9 cellular contexts compared by ENCODE assay signal in genomic region chr21:36966846-36967657, GRCh38. TPM values are rescaled to one million over a fixed set of nuclear protein-coding genes. Genes with fewer than 3 reads are reported as not detected.
DNase-seq lines count a peak whose midpoint lies in the region; ATAC-seq, FAIRE-seq and TF ChIP-seq lines count a peak whose summit lies in the region.
"Had no signal": no experiment of that assay in that cellular context is flagged by ENCODE, and none has a peak within 500 bp of the region (broad histone marks: within the 10 kb centered on the region; RNA-seq: fewer than 3 reads in every experiment).

No MANE protein-coding gene starts in this region.

- H3K27ac ChIP-seq in esophagus muscularis mucosa (replicated peaks in 1 of 4) (peak overlapping the region; percentile 79 to 91 (median 90)), pancreas (peak overlapping the region; percentile 35 to 84 (median 74))
- H3K27ac ChIP-seq: neutrophil had no signal

- peaks cover 2% of the 10 kb centered on the region for H3K36me3 Mint-ChIP-seq in activated CD8-positive, alpha-beta memory T cell treated with anti-CD3 and anti-CD28 coated beads, Interleukin-2, amount 10 ng/mL, durations not matched to agents 7 days and 5 days

- H3K4me1 ChIP-seq in esophagus muscularis mucosa (peaks cover 0 to 20% (median 15%) of the 10 kb centered on the region in 4 donors), pancreas (no peaks in the 10 kb centered on the region)

- TF ChIP-seq POLR2A in esophagus muscularis mucosa (IDR thresholded peaks at IDR 0.05; ENCODE audit: low read depth) = no peak

- peak overlapping the region; percentile 73 to 85 (median 79) for H3K4me3 ChIP-seq in esophagus muscularis mucosa
- peak overlapping the region; percentile 33 to 81 (median 63) for H3K4me3 ChIP-seq in pancreas

- H3K27me3 ChIP-seq in esophagus muscularis mucosa (no peaks in the 10 kb centered on the region), pancreas (no peaks in the 10 kb centered on the region)

- no peak for TF ChIP-seq EP300 in esophagus muscularis mucosa (IDR thresholded peaks at IDR 0.05)

- DNase-seq in activated CD8-positive, alpha-beta memory T cell treated with anti-CD3 and anti-CD28 coated beads, Interleukin-2, amount 10 ng/mL, durations not matched to agents 7 days and 5 days = no peak
- no peak for DNase-seq in activated CD8-positive, alpha-beta memory T cell treated with anti-CD3 and anti-CD28 coated beads, Interleukin-2, amount 50 U/mL, for 48 hours
- DNase-seq in SK-N-DZ (ENCODE audit: low spot score) = peak; percentile 65
- no peak for DNase-seq in esophagus muscularis mucosa (ENCODE audit: extremely low spot score)
- DNase-seq in pancreas = no peak
- no peak for DNase-seq in KG1 (lab: John Stamatoyannopoulos, UW)

- H3K4me1 Mint-ChIP-seq in activated CD8-positive, alpha-beta memory T cell treated with anti-CD3 and anti-CD28 coated beads, Interleukin-2, amount 10 ng/mL, durations not matched to agents 7 days and 5 days = peaks cover 21% of the 10 kb centered on the region

- H3K27ac Mint-ChIP-seq in activated CD8-positive, alpha-beta memory T cell treated with anti-CD3 and anti-CD28 coated beads, Interleukin-2, amount 10 ng/mL, durations not matched to agents 7 days and 5 days = peak overlapping the region; percentile 76

- no peak for FAIRE-seq in pancreas (lab: Jason Lieb, UNC)

- CTCF ChIA-PET in activated CD8-positive, alpha-beta memory T cell treated with anti-CD3 and anti-CD28 coated beads, Interleukin-2, amount 10 ng/mL, durations not matched to agents 7 days and 5 days (lab: Charles Lee) = interaction anchor here (0.9 to 4.2 kb wide), 6 partner anchors 10 to 597 kb away, joined by 3 to 22 read pairs (median 8); partner anchors contain the start of gene RIPPLY3

- H3K4me3 Mint-ChIP-seq in activated CD8-positive, alpha-beta memory T cell treated with anti-CD3 and anti-CD28 coated beads, Interleukin-2, amount 10 ng/mL, durations not matched to agents 7 days and 5 days = peak overlapping the region; percentile 70

- H3K9me3 ChIP-seq in esophagus muscularis mucosa (no peaks in the 10 kb centered on the region), pancreas (no peaks in the 10 kb centered on the region)
- H3K9me3 ChIP-seq: neutrophil had no signal

- intact Hi-C loops in esophagus muscularis mucosa (cut with DNase I) = loop anchor here (2.0 to 10.0 kb wide), 2 partner anchors 24 to 108 kb away; partner anchors contain the start of genes PIGP and TTC3
- intact Hi-C loops in pancreas (cut with DNase I) = no loop called here

- no peak for ATAC-seq in activated CD8-positive, alpha-beta memory T cell treated with anti-CD3 and anti-CD28 coated beads, Interleukin-2, amount 10 ng/mL, durations not matched to agents 7 days and 5 days
- ATAC-seq in HG02981 (IDR thresholded peaks at IDR 0.05; ENCODE audit: unreplicated experiment) (peak; percentile 12), pancreas (peak; percentile 23 to 43 (median 34)), esophagus mucosa (no peak)

- TF ChIP-seq CTCF in esophagus muscularis mucosa (IDR thresholded peaks at IDR 0.05) (no peak), pancreas (IDR thresholded peaks at IDR 0.05) (no peak)

- H3K9me3 Mint-ChIP-seq in activated CD8-positive, alpha-beta memory T cell treated with anti-CD3 and anti-CD28 coated beads, Interleukin-2, amount 10 ng/mL, durations not matched to agents 7 days and 5 days (ENCODE audit: low read depth) = no peaks in the 10 kb centered on the region

- 41% methylated on average over 9 of the region's 30 CpGs for WGBS in esophagus muscularis mucosa
- 11 to 15% methylated on average over 21 to 30 of the region's 30 CpGs for WGBS in pancreas, 2 donors

- H3K36me3 ChIP-seq in esophagus muscularis mucosa (no peaks in the 10 kb centered on the region), pancreas (no peaks in the 10 kb centered on the region)
- H3K36me3 ChIP-seq: neutrophil had no signal

- H3K27me3 Mint-ChIP-seq in activated CD8-positive, alpha-beta memory T cell treated with anti-CD3 and anti-CD28 coated beads, Interleukin-2, amount 10 ng/mL, durations not matched to agents 7 days and 5 days = no peaks in the 10 kb centered on the region

RNA-seq across cellular contexts. Expression of gene HLCS, which starts 0.6 kb away (rescaled TPM):
- 10 to 100 TPM; 14.2 to 16.2 TPM for total RNA-seq in activated CD8-positive, alpha-beta memory T cell treated with anti-CD3 and anti-CD28 coated beads, Interleukin-2, amount 10 ng/mL, durations not matched to agents 7 days and 5 days
- 5.0 and 8.0 TPM in 2 replicates for polyA plus RNA-seq in SK-N-DZ (2014; cell fraction: cytosol; rRNA removed)
- 4.8 and 12.2 TPM in 2 replicates for polyA plus RNA-seq in SK-N-DZ (2014; cell fraction: nucleus; rRNA removed)
- 10 to 100 TPM; 15.9 to 25.3 (median 22.0) TPM for total RNA-seq in esophagus muscularis mucosa
- total RNA-seq in pancreas = 10 to 100 TPM; 10.4 to 14.0 (median 13.1) TPM
- 1 to 10 TPM; 5.5 to 6.0 TPM for polyA plus RNA-seq in pancreas
- total RNA-seq in esophagus mucosa = 11.6 TPM

RNA-seq across cellular contexts. Expression of gene RIPPLY3, which starts 39.5 kb away (rescaled TPM):
- total RNA-seq in activated CD8-positive, alpha-beta memory T cell treated with anti-CD3 and anti-CD28 coated beads, Interleukin-2, amount 10 ng/mL, durations not matched to agents 7 days and 5 days = under 1 TPM in 1 of 2 experiments, not detected in 1; 0.14 TPM
- 0.22 and 0.51 TPM in 2 replicates for polyA plus RNA-seq in SK-N-DZ (2014; cell fraction: cytosol; rRNA removed)
- polyA plus RNA-seq in SK-N-DZ (2014; cell fraction: nucleus; rRNA removed) = 0.07 and 1.2 TPM in 2 replicates
- total RNA-seq in esophagus muscularis mucosa (not detected), pancreas (under 1 TPM in 1 of 6 donors, not detected in 5; 0.09 TPM), esophagus mucosa (not detected)
- polyA plus RNA-seq in pancreas = under 1 TPM; 0.11 to 0.26 TPM

Comparison
In these comparisons a context has a peak if more than half of its experiments do, and no peak if none do; other contexts are left out.
1. ATAC-seq: peak in HG02981 (single experiment) and pancreas (4 of 4); none in activated CD8-positive, alpha-beta memory T cell treated with anti-CD3 and anti-CD28 coated beads, Interleukin-2, amount 10 ng/mL, durations not matched to agents 7 days and 5 days (single experiment) and esophagus mucosa (single experiment).